Comparison of ENCODE assay signal across 12 cellular contexts in genomic region chr19:17113127-17113785, GRCh38. TPM values are rescaled to one million over a fixed set of nuclear protein-coding genes. Genes with fewer than 3 reads are reported as not detected.
DNase-seq lines count a peak whose midpoint lies in the region; ATAC-seq and TF ChIP-seq lines count a peak whose summit lies in the region.
"Had no signal": no experiment of that assay in that cellular context is flagged by ENCODE, and none has a peak within 500 bp of the region (broad histone marks: within the 10 kb centered on the region; RNA-seq: fewer than 3 reads in every experiment).

No MANE protein-coding gene starts in this region.

- peak overlapping the region; percentile 16 for H3K27ac Mint-ChIP-seq in activated CD4-positive, alpha-beta T cell treated with anti-CD3 and anti-CD28 coated beads, Interleukin-2, amount 10 ng/mL, durations not matched to agents 7 days and 5 days
- H3K27ac Mint-ChIP-seq in T-helper 17 cell = peak overlapping the region; percentile 51
- H3K27ac Mint-ChIP-seq in T-helper 2 cell treated with Interferon-gamma antibody and Interleukin-4, amounts not matched to agents 5 μg/mL and 100 μg/mL, for 36 hours = no peak overlapping the region

- CTCF ChIA-PET in activated CD4-positive, alpha-beta T cell treated with anti-CD3 and anti-CD28 coated beads, Interleukin-2, amount 10 ng/mL, durations not matched to agents 7 days and 5 days (lab: Charles Lee) = interaction anchor here (0.6 kb wide), 1 partner anchor 10 kb away, joined by 3 read pairs; no protein-coding TSS in a partner anchor

- DNase-seq in activated CD4-positive, alpha-beta T cell treated with anti-CD3 and anti-CD28 coated beads, Interleukin-2, amount 10 ng/mL, durations not matched to agents 7 days and 5 days = no peak
- no peak for DNase-seq in activated CD4-positive, alpha-beta T cell treated with anti-CD3 and anti-CD28 coated beads for 48 hours
- no peak for DNase-seq in T-helper 17 cell
- peak in 2 of 3 donors; percentile 53 to 66 for DNase-seq in right lobe of liver
- no peak for DNase-seq in spleen
- no peak for DNase-seq in NCI-H524 (lab: John Stamatoyannopoulos, UW)
- DNase-seq in T-helper 2 cell treated with Interferon-gamma antibody and Interleukin-4, amounts not matched to agents 5 μg/mL and 100 μg/mL, for 36 hours (ENCODE audit: low spot score) = no peak
- DNase-seq: activated CD4-positive, CD25-positive, alpha-beta regulatory T cell treated with anti-CD3 and anti-CD28 coated beads, Interleukin-2, amount 50 U/mL, for 72 hours; SK-N-SH had no signal

- no peaks in the 10 kb centered on the region for H3K27me3 Mint-ChIP-seq in activated CD4-positive, alpha-beta T cell treated with anti-CD3 and anti-CD28 coated beads, Interleukin-2, amount 10 ng/mL, durations not matched to agents 7 days and 5 days
- H3K27me3 Mint-ChIP-seq in T-helper 17 cell = no peaks in the 10 kb centered on the region
- H3K27me3 Mint-ChIP-seq in T-helper 2 cell treated with Interferon-gamma antibody and Interleukin-4, amounts not matched to agents 5 μg/mL and 100 μg/mL, for 36 hours (ENCODE audit: low read depth) = no peaks in the 10 kb centered on the region

- no peak for ATAC-seq in T-helper 17 cell
- ATAC-seq in right lobe of liver = peak; percentile 20 to 61 (median 46)
- ATAC-seq in HG03442 (IDR thresholded peaks at IDR 0.05; ENCODE audit: unreplicated experiment) = no peak
- ATAC-seq: body of pancreas had no signal

- peaks cover 32% of the 10 kb centered on the region for H3K4me1 Mint-ChIP-seq in activated CD4-positive, alpha-beta T cell treated with anti-CD3 and anti-CD28 coated beads, Interleukin-2, amount 10 ng/mL, durations not matched to agents 7 days and 5 days
- H3K4me1 Mint-ChIP-seq in T-helper 17 cell = peaks cover 19% of the 10 kb centered on the region
- H3K4me1 Mint-ChIP-seq in T-helper 2 cell treated with Interferon-gamma antibody and Interleukin-4, amounts not matched to agents 5 μg/mL and 100 μg/mL, for 36 hours (ENCODE audit: low read depth) = peaks cover 15% of the 10 kb centered on the region

- 25% methylated on average over 6 of the region's 17 CpGs for WGBS in right lobe of liver (ENCODE audit: insufficient coverage, low coverage, low lambda C conversion rate, missing lambda C conversion rate)
- 66 to 78% (median 71%) methylated on average over 17 of the region's 17 CpGs for WGBS in spleen, 5 donors

- no peaks in the 10 kb centered on the region for H3K27me3 ChIP-seq in right lobe of liver
- no peaks in the 10 kb centered on the region for H3K27me3 ChIP-seq in spleen (replicated peaks in 1 of 7)
- H3K27me3 ChIP-seq: body of pancreas had no signal

- no peaks in the 10 kb centered on the region for H3K9me3 Mint-ChIP-seq in activated CD4-positive, alpha-beta T cell treated with anti-CD3 and anti-CD28 coated beads, Interleukin-2, amount 10 ng/mL, durations not matched to agents 7 days and 5 days
- H3K9me3 Mint-ChIP-seq in T-helper 2 cell treated with Interferon-gamma antibody and Interleukin-4, amounts not matched to agents 5 μg/mL and 100 μg/mL, for 36 hours = no peaks in the 10 kb centered on the region

- POLR2A ChIA-PET in activated CD4-positive, alpha-beta T cell treated with anti-CD3 and anti-CD28 coated beads, Interleukin-2, amount 10 ng/mL, durations not matched to agents 7 days and 5 days (lab: Charles Lee) = no interaction called here

- H3K9me3 ChIP-seq in T-helper 17 cell (ENCODE audit: control insufficient read depth, low read length, poor library complexity, severe bottlenecking) = no peaks in the 10 kb centered on the region
- H3K9me3 ChIP-seq in right lobe of liver = no peaks in the 10 kb centered on the region
- no peaks in the 10 kb centered on the region for H3K9me3 ChIP-seq in spleen
- H3K9me3 ChIP-seq: body of pancreas, SK-N-SH had no signal

- no peak overlapping the region for H3K4me3 ChIP-seq in right lobe of liver
- H3K4me3 ChIP-seq in spleen = peak overlapping the region in 1 of 8 donors; percentile 48
- H3K4me3 ChIP-seq: body of pancreas, smooth muscle cell had no signal

- peaks cover 0 to 38% (median 15%) of the 10 kb centered on the region in 4 donors for H3K4me1 ChIP-seq in right lobe of liver
- peaks cover 34 to 100% (median 85%) of the 10 kb centered on the region in 6 donors for H3K4me1 ChIP-seq in spleen

- H3K36me3 Mint-ChIP-seq in activated CD4-positive, alpha-beta T cell treated with anti-CD3 and anti-CD28 coated beads, Interleukin-2, amount 10 ng/mL, durations not matched to agents 7 days and 5 days (ENCODE audit: low read depth) = peaks cover 39% of the 10 kb centered on the region
- H3K36me3 Mint-ChIP-seq in T-helper 17 cell (ENCODE audit: low read depth) = peaks cover 7% of the 10 kb centered on the region
- H3K36me3 Mint-ChIP-seq in T-helper 2 cell treated with Interferon-gamma antibody and Interleukin-4, amounts not matched to agents 5 μg/mL and 100 μg/mL, for 36 hours (ENCODE audit: low read depth) = peaks cover 26% of the 10 kb centered on the region

- H3K4me3 Mint-ChIP-seq in activated CD4-positive, alpha-beta T cell treated with anti-CD3 and anti-CD28 coated beads, Interleukin-2, amount 10 ng/mL, durations not matched to agents 7 days and 5 days = no peak overlapping the region
- peak overlapping the region; percentile 21 for H3K4me3 Mint-ChIP-seq in T-helper 17 cell
- H3K4me3 Mint-ChIP-seq in T-helper 2 cell treated with Interferon-gamma antibody and Interleukin-4, amounts not matched to agents 5 μg/mL and 100 μg/mL, for 36 hours = no peak overlapping the region

- intact Hi-C loops in right lobe of liver (cut with DNase I) = no loop called here
- intact Hi-C loops in spleen (cut with DNase I; ENCODE audit: low total_unique reads) = no loop called here

- TF ChIP-seq POLR2A in right lobe of liver (IDR thresholded peaks at IDR 0.05) (no peak), spleen (IDR thresholded peaks at IDR 0.05) (no peak)

- H3K36me3 ChIP-seq in right lobe of liver = no peaks in the 10 kb centered on the region
- peaks cover 0 to 94% (median 11%) of the 10 kb centered on the region in 6 donors for H3K36me3 ChIP-seq in spleen

- H3K27ac ChIP-seq in right lobe of liver (peak overlapping the region in 2 of 3 donors; percentile 17 to 75), spleen (peak overlapping the region in 7 of 8 donors; percentile 69 to 93 (median 84))
- H3K27ac ChIP-seq: body of pancreas had no signal

- no peak for TF ChIP-seq CTCF in right lobe of liver (IDR thresholded peaks at IDR 0.05)
- TF ChIP-seq CTCF in spleen (IDR thresholded peaks at IDR 0.05 in 8 of 11, conservative IDR thresholded peaks at IDR 0.05 in 3 of 11) = no peak

RNA-seq across cellular contexts. Expression of gene MYO9B, which starts 37.7 kb away (rescaled TPM):
- 100 to 1,000 TPM; 217 to 218 TPM for total RNA-seq in activated CD4-positive, alpha-beta T cell treated with anti-CD3 and anti-CD28 coated beads, Interleukin-2, amount 10 ng/mL, durations not matched to agents 7 days and 5 days
- total RNA-seq in T-helper 17 cell = 100 to 1,000 TPM; 202 to 220 TPM
- 10 to 100 TPM; 25.4 to 38.7 (median 36.0) TPM for total RNA-seq in right lobe of liver
- 100 to 1,000 TPM; 232 to 329 (median 281) TPM for total RNA-seq in spleen
- 100 to 1,000 TPM in 2 of 3 donors, 10 to 100 TPM in 1; 70.5 to 192 (median 190) TPM for polyA plus RNA-seq in spleen

RNA-seq across cellular contexts. Expression of gene HAUS8, which starts 38.0 kb away (rescaled TPM):
- total RNA-seq in activated CD4-positive, alpha-beta T cell treated with anti-CD3 and anti-CD28 coated beads, Interleukin-2, amount 10 ng/mL, durations not matched to agents 7 days and 5 days = 10 to 100 TPM; 46.3 to 47.4 TPM
- total RNA-seq in T-helper 17 cell (10 to 100 TPM; 18.4 to 26.2 TPM), right lobe of liver (1 to 10 TPM; 3.7 to 8.5 (median 5.8) TPM), spleen (10 to 100 TPM in 5 of 7 donors, 1 to 10 TPM in 2; 7.7 to 15.3 (median 13.2) TPM)
- polyA plus RNA-seq in spleen = 10 to 100 TPM; 20.5 to 24.5 (median 22.6) TPM

Comparison
In these comparisons a context has a peak if more than half of its experiments do, and no peak if none do; other contexts are left out.
1. DNase-seq: peak in right lobe of liver (2 of 3); none in activated CD4-positive, alpha-beta T cell treated with anti-CD3 and anti-CD28 coated beads, Interleukin-2, amount 10 ng/mL, durations not matched to agents 7 days and 5 days (single experiment), activated CD4-positive, alpha-beta T cell treated with anti-CD3 and anti-CD28 coated beads for 48 hours (single experiment), T-helper 17 cell (0 of 3), spleen (single experiment), NCI-H524 (0 of 2) and T-helper 2 cell treated with Interferon-gamma antibody and Interleukin-4, amounts not matched to agents 5 μg/mL and 100 μg/mL, for 36 hours (single experiment).
2. ATAC-seq: peak in right lobe of liver (4 of 4); none in T-helper 17 cell (single experiment) and HG03442 (single experiment).
3. RNA of gene MYO9B, which starts 37.7 kb away (total RNA-seq): 232 to 329 TPM in spleen, 202 to 220 TPM in T-helper 17 cell and 217 to 218 TPM in activated CD4-positive, alpha-beta T cell treated with anti-CD3 and anti-CD28 coated beads, Interleukin-2, amount 10 ng/mL, durations not matched to agents 7 days and 5 days; 25.4 to 38.7 TPM in right lobe of liver; every median in the first group is over 4 times any median in the second.